In genomic region chr4:184983660-184984356, GRCh38 we compare ENCODE assay signal across 8 cellular contexts. TPM values are rescaled to one million over a fixed set of nuclear protein-coding genes. Genes with fewer than 3 reads are reported as not detected.
DNase-seq lines count a peak whose midpoint lies in the region; ATAC-seq and TF ChIP-seq lines count a peak whose summit lies in the region.

No MANE protein-coding gene starts in this region.

- H3K36me3 Mint-ChIP-seq in activated CD4-positive, alpha-beta memory T cell treated with anti-CD3 and anti-CD28 coated beads, Interleukin-2, amount 10 ng/mL, durations not matched to agents 7 days and 5 days (ENCODE audit: low read depth): no peaks in the 10 kb centered on the region
- no peaks in the 10 kb centered on the region for H3K36me3 Mint-ChIP-seq in neural progenitor cell

- POLR2A ChIA-PET in AG04450 (lab: Yijun Ruan, JAX): no interaction called here
- POLR2A ChIA-PET in activated CD4-positive, alpha-beta memory T cell treated with anti-CD3 and anti-CD28 coated beads, Interleukin-2, amount 10 ng/mL, durations not matched to agents 7 days and 5 days (lab: Charles Lee): interaction anchor here (1.0 kb wide), 1 partner anchor 250 kb away, joined by 4 read pairs; the partner anchor contains the start of gene CENPU

- TF ChIP-seq CTCF in AG04450 (IDR thresholded peaks at IDR 0.05; ENCODE audit: low read depth, low read length): peak; percentile 47
- TF ChIP-seq CTCF in epithelial cell of proximal tubule (conservative IDR thresholded peaks at IDR 0.05; ENCODE audit: low read depth, low read length): peak; percentile 59
- peak; percentile 47 for TF ChIP-seq CTCF in neural progenitor cell (IDR thresholded peaks at IDR 0.05)
- peak; percentile 11 to 36 (median 17) for TF ChIP-seq CTCF in tibial nerve (IDR thresholded peaks at IDR 0.05)

- H3K4me3 Mint-ChIP-seq in activated CD4-positive, alpha-beta memory T cell treated with anti-CD3 and anti-CD28 coated beads, Interleukin-2, amount 10 ng/mL, durations not matched to agents 7 days and 5 days: no peak overlapping the region
- H3K4me3 Mint-ChIP-seq in neural progenitor cell: no peak overlapping the region

- TF ChIP-seq EP300 in tibial nerve (IDR thresholded peaks at IDR 0.05): peak in 1 of 2 donors; percentile 31

- no peaks in the 10 kb centered on the region for H3K9me3 Mint-ChIP-seq in activated CD4-positive, alpha-beta memory T cell treated with anti-CD3 and anti-CD28 coated beads, Interleukin-2, amount 10 ng/mL, durations not matched to agents 7 days and 5 days
- H3K9me3 Mint-ChIP-seq in neural progenitor cell: no peaks in the 10 kb centered on the region

- H3K27ac ChIP-seq in AG04450 (ENCODE audit: low read depth, low read length) (no peak overlapping the region), neural progenitor cell (no peak overlapping the region), tibial nerve (no peak overlapping the region)

- H3K4me1 ChIP-seq in neural progenitor cell: no peaks in the 10 kb centered on the region
- H3K4me1 ChIP-seq in tibial nerve: peaks cover 0 to 13% (median 7%) of the 10 kb centered on the region in 4 donors

- H3K27me3 Mint-ChIP-seq in activated CD4-positive, alpha-beta memory T cell treated with anti-CD3 and anti-CD28 coated beads, Interleukin-2, amount 10 ng/mL, durations not matched to agents 7 days and 5 days: peaks cover 5% of the 10 kb centered on the region
- peaks cover under 1% of the 10 kb centered on the region for H3K27me3 Mint-ChIP-seq in neural progenitor cell (ENCODE audit: insufficient read depth, low read depth)

- no peak overlapping the region for H3K9ac ChIP-seq in neural progenitor cell

- H3K36me3 ChIP-seq in neural progenitor cell (no peaks in the 10 kb centered on the region), tibial nerve (no peaks in the 10 kb centered on the region)

- H3K4me1 Mint-ChIP-seq in activated CD4-positive, alpha-beta memory T cell treated with anti-CD3 and anti-CD28 coated beads, Interleukin-2, amount 10 ng/mL, durations not matched to agents 7 days and 5 days: no peaks in the 10 kb centered on the region
- no peaks in the 10 kb centered on the region for H3K4me1 Mint-ChIP-seq in neural progenitor cell

- H4K20me1 ChIP-seq in neural progenitor cell (ENCODE audit: low read depth): no peaks in the 10 kb centered on the region

- peaks cover 18% of the 10 kb centered on the region for H3K27me3 ChIP-seq in AG04450 (ENCODE audit: control insufficient read depth, insufficient read depth, low read length)
- H3K27me3 ChIP-seq in neural progenitor cell: no peaks in the 10 kb centered on the region
- peaks cover 0 to 17% of the 10 kb centered on the region in 2 donors for H3K27me3 ChIP-seq in tibial nerve

- ATAC-seq in GM18511 (IDR thresholded peaks at IDR 0.05; ENCODE audit: unreplicated experiment): peak; percentile 89
- ATAC-seq in HG03108 (IDR thresholded peaks at IDR 0.05; ENCODE audit: unreplicated experiment): peak; percentile 91

- no peak overlapping the region for H3K27ac Mint-ChIP-seq in activated CD4-positive, alpha-beta memory T cell treated with anti-CD3 and anti-CD28 coated beads, Interleukin-2, amount 10 ng/mL, durations not matched to agents 7 days and 5 days
- no peak overlapping the region for H3K27ac Mint-ChIP-seq in neural progenitor cell

- no peak overlapping the region for H3K4me3 ChIP-seq in AG04450 (ENCODE audit: low read depth, low read length)
- H3K4me3 ChIP-seq in epithelial cell of proximal tubule (ENCODE audit: low read depth, low read length): no peak overlapping the region
- no peak overlapping the region for H3K4me3 ChIP-seq in neural progenitor cell
- H3K4me3 ChIP-seq in tibial nerve: no peak overlapping the region

- DNase-seq in AG04450 (ENCODE audit: low read depth, low spot score) (no peak), NCI-H345 treated with DMSO at 0.1 percent for 48 hours (lab: John Stamatoyannopoulos, UW; ENCODE audit: unreplicated experiment) (peak; percentile 43), epithelial cell of proximal tubule (ENCODE audit: low read depth) (peak; percentile 39), neural progenitor cell (ENCODE audit: low spot score) (peak; percentile 73), tibial nerve (ENCODE audit: low spot score in 2 of 2) (peak; percentile 23 to 38)
- DNase-seq in activated CD4-positive, alpha-beta memory T cell treated with anti-CD3 and anti-CD28 coated beads, Interleukin-2, amount 10 ng/mL, durations not matched to agents 7 days and 5 days: peak; percentile 50

- peak overlapping the region; percentile 15 for H2AFZ ChIP-seq in neural progenitor cell (replicated peaks)

- no peak overlapping the region for H3K4me2 ChIP-seq in neural progenitor cell

- CTCF ChIA-PET in AG04450 (lab: Charles Lee): interaction anchor here (1.0 to 3.4 kb wide), 7 partner anchors 22 to 238 kb away, joined by 3 to 19 read pairs (median 3); no protein-coding TSS in a partner anchor
- CTCF ChIA-PET in activated CD4-positive, alpha-beta memory T cell treated with anti-CD3 and anti-CD28 coated beads, Interleukin-2, amount 10 ng/mL, durations not matched to agents 7 days and 5 days (lab: Charles Lee): interaction anchor here (0.9 to 1.1 kb wide), 2 partner anchors 9 to 238 kb away, joined by 3 read pairs; no protein-coding TSS in a partner anchor

- no peaks in the 10 kb centered on the region for H3K79me2 ChIP-seq in neural progenitor cell (ENCODE audit: low read depth)

- 38 to 39% methylated on average over 21 of the region's 21 CpGs for WGBS in tibial nerve, 2 donors

- H3K9me3 ChIP-seq in AG04450 (ENCODE audit: control insufficient read depth, insufficient read depth, low read length) (no peaks in the 10 kb centered on the region), neural progenitor cell (ENCODE audit: low read depth) (no peaks in the 10 kb centered on the region), tibial nerve (no peaks in the 10 kb centered on the region)

- H3F3A ChIP-seq in neural progenitor cell (ENCODE audit: low read depth): no peaks in the 10 kb centered on the region

- no peak for TF ChIP-seq POLR2A in tibial nerve (IDR thresholded peaks at IDR 0.05)

RNA-seq across cellular contexts. Expression of gene HELT, which starts 34.5 kb away (rescaled TPM):
- polyA plus RNA-seq in AG04450 (2011; rRNA removed): not detected in 2 replicates
- not detected in 2 replicates for polyA minus RNA-seq in AG04450 (2011; rRNA and poly(A)+ RNA removed)
- not detected for total RNA-seq in activated CD4-positive, alpha-beta memory T cell treated with anti-CD3 and anti-CD28 coated beads, Interleukin-2, amount 10 ng/mL, durations not matched to agents 7 days and 5 days
- not detected in 2 replicates for total RNA-seq in epithelial cell of proximal tubule
- not detected in 2 replicates for total RNA-seq in neural progenitor cell (ENCODE audit: low replicate concordance)
- total RNA-seq in tibial nerve: not detected
